In the genomic region with DNA sequence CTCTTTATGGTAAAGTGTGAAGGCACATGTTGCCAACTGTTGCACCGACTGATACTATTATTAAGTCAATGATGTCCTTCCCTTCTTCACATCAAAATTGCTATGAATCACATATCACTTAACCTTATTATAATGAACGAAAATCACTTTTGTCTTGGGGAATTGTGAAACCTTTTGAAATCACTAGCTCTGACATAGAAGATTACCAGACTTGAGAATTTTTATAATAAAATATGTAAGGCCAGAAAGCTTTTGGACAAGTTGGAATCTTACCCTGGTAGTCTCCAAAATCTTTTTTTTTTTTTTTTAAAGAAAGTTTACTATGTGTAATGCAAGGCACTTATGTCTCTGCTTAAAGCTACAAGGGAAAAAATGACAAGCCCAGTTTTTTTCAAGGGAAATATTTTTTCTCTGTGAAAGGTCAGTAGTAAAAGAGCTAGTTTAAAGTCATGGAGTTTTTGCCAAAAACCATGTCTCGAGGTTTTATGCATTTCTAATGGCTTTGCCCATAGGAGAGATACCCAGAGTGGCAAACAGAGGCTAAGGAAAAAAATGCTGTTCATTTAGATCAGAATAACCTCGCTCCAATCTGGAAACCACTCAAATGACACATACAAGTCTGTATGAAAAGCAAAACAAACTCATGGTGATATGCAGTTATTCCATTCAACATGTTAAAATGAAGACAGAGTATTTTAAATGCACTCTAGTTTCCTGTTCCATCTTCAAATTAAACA, we compare ENCODE assay signal across 13 cellular contexts. TPM values are rescaled to one million over a fixed set of nuclear protein-coding genes. Genes with fewer than 3 reads are reported as not detected.
DNase-seq lines count a peak whose midpoint lies in the region; ATAC-seq and TF ChIP-seq lines count a peak whose summit lies in the region.
"Had no signal": no experiment of that assay in that cellular context is flagged by ENCODE, and none has a peak within 500 bp of the region (broad histone marks: within the 10 kb centered on the region; RNA-seq: fewer than 3 reads in every experiment).

No MANE protein-coding gene starts in this region.

- intact Hi-C loops in body of pancreas (cut with DNase I) (no loop called here), OCI-LY7 (cut with micrococcal nuclease; ENCODE audit: unreplicated experiment) (no loop called here)

- WGBS in body of pancreas, 2 donors = 41 to 49% methylated on average over 4 of the region's 4 CpGs

- H3K36me3 ChIP-seq in body of pancreas (replicated peaks in 1 of 2; ENCODE audit: insufficient read depth in 1 of 2, low read depth in 2 of 2) (no peaks in the 10 kb centered on the region), OCI-LY7 (ENCODE audit: insufficient read depth, low read length) (no peaks in the 10 kb centered on the region)
- H3K36me3 ChIP-seq: prostate gland, vagina, WERI-Rb-1 had no signal

- H4K20me1 ChIP-seq in OCI-LY7 (ENCODE audit: insufficient read depth, low read length) = no peaks in the 10 kb centered on the region

- H3K4me2 ChIP-seq in OCI-LY7 (ENCODE audit: low read length) = no peak overlapping the region

- POLR2A ChIA-PET in AG04450 (lab: Yijun Ruan, JAX) = interaction anchor here (0.6 to 0.7 kb wide), 2 partner anchors 26 to 177 kb away, joined by 3 to 7 read pairs; no protein-coding TSS in a partner anchor
- POLR2A ChIA-PET in OCI-LY7 (lab: Charles Lee) = interaction anchor here (0.6 to 0.8 kb wide), 5 partner anchors 27 to 1474 kb away, joined by 3 read pairs; no protein-coding TSS in a partner anchor

- H3K4me1 ChIP-seq in body of pancreas (peaks cover 64% of the 10 kb centered on the region), OCI-LY7 (ENCODE audit: insufficient read depth, low read length, poor library complexity, severe bottlenecking) (no peaks in the 10 kb centered on the region)
- H3K4me1 ChIP-seq: prostate gland had no signal

- H2AFZ ChIP-seq in OCI-LY7 (ENCODE audit: low read length) = no peak overlapping the region

- DNase-seq in AG04450 (ENCODE audit: low read depth, low spot score) (peak; percentile 15), HT1080 (ENCODE audit: low read depth) (peak; percentile 17), body of pancreas (no peak), non-pigmented ciliary epithelial cell (ENCODE audit: low read depth) (peak; percentile 19), OCI-LY7 (ENCODE audit: low spot score) (no peak), iPS-NIHi11 (ENCODE audit: low spot score) (no peak)
- DNase-seq: GF-D8, WERI-Rb-1 had no signal

- TF ChIP-seq POLR2A in body of pancreas (IDR thresholded peaks at IDR 0.05) = no peak

- H3K9me2 ChIP-seq in OCI-LY7 (ENCODE audit: insufficient read depth, low read length) = no peaks in the 10 kb centered on the region

- H3K27ac ChIP-seq in AG04450 (ENCODE audit: low read depth, low read length) (no peak overlapping the region), body of pancreas (peak overlapping the region in 3 of 4 donors; percentile 91 to 95 (median 91)), OCI-LY7 (ENCODE audit: low read depth, low read length, poor library complexity, severe bottlenecking) (no peak overlapping the region)
- H3K27ac ChIP-seq: WERI-Rb-1 had no signal

- H3K79me2 ChIP-seq in OCI-LY7 (ENCODE audit: insufficient read depth, low read depth, low read length) = no peaks in the 10 kb centered on the region

- no peak for ATAC-seq in body of pancreas
- ATAC-seq in GM19463 (IDR thresholded peaks at IDR 0.05; ENCODE audit: unreplicated experiment) = no peak
- ATAC-seq in HG03280 (IDR thresholded peaks at IDR 0.05; ENCODE audit: unreplicated experiment) = no peak

- H3K9me3 ChIP-seq in AG04450 (ENCODE audit: control insufficient read depth, insufficient read depth, low read length) (no peaks in the 10 kb centered on the region), body of pancreas (no peaks in the 10 kb centered on the region), OCI-LY7 (ENCODE audit: low read length) (no peaks in the 10 kb centered on the region)
- H3K9me3 ChIP-seq: prostate gland, SJSA1, vagina had no signal

- no peak overlapping the region for H3K4me3 ChIP-seq in AG04450 (ENCODE audit: low read depth, low read length)
- no peak overlapping the region for H3K4me3 ChIP-seq in body of pancreas
- no peak overlapping the region for H3K4me3 ChIP-seq in OCI-LY7 (ENCODE audit: low read depth, low read length, poor library complexity, severe bottlenecking)
- H3K4me3 ChIP-seq: prostate gland, SJSA1, vagina had no signal

- H3K27me3 ChIP-seq in AG04450 (ENCODE audit: control insufficient read depth, insufficient read depth, low read length) = no peaks in the 10 kb centered on the region
- no peaks in the 10 kb centered on the region for H3K27me3 ChIP-seq in body of pancreas
- H3K27me3 ChIP-seq: SJSA1, vagina had no signal

- CTCF ChIA-PET in AG04450 (lab: Charles Lee) (interaction anchor here (1.1 to 4.5 kb wide), 3 partner anchors 12 to 190 kb away, joined by 3 to 29 read pairs (median 3); no protein-coding TSS in a partner anchor), OCI-LY7 (lab: Charles Lee; ENCODE audit: unreplicated experiment) (no interaction called here)

- no TSS peak for BruUV-seq in OCI-LY7 (replicated peaks; lab: Mats Ljungman, UMichigan)

- TF ChIP-seq CTCF in AG04450 (IDR thresholded peaks at IDR 0.05; ENCODE audit: low read depth, low read length) (no peak), body of pancreas (IDR thresholded peaks at IDR 0.05) (no peak), OCI-LY7 (conservative IDR thresholded peaks at IDR 0.05; ENCODE audit: low read length) (no peak)

RNA-seq across cellular contexts. Expression of gene EDEM3, which starts 36.7 kb away (rescaled TPM):
- polyA plus RNA-seq in AG04450 (2011; rRNA removed) = 19.2 and 26.1 TPM in 2 replicates
- polyA minus RNA-seq in AG04450 (2011; rRNA and poly(A)+ RNA removed) = 63.6 and 76.5 TPM in 2 replicates
- total RNA-seq in HT1080 (2014; rRNA removed; shearing (Covaris generic)) = 26.4 and 34.5 TPM in 2 replicates
- 25.9 and 37.2 TPM in 2 replicates for polyA plus RNA-seq in HT1080 (2015; cell fraction: cytosol; rRNA removed)
- polyA plus RNA-seq in HT1080 (2015; cell fraction: nucleus; rRNA removed) = 58.8 and 72.2 TPM in 2 replicates
- total RNA-seq in body of pancreas (10 to 100 TPM; 37.9 to 49.4 TPM), OCI-LY7 (2022) (27.4 and 27.7 TPM in 2 replicates)
- 15.7 and 19.5 TPM in 2 replicates for total RNA-seq in OCI-LY7 (2014; rRNA removed; shearing (Covaris generic))

Comparison
In these comparisons a context has a peak if more than half of its experiments do, and no peak if none do; other contexts are left out.
1. DNase-seq: peak in AG04450 (single experiment), HT1080 (single experiment) and non-pigmented ciliary epithelial cell (single experiment); none in body of pancreas (0 of 4), OCI-LY7 (single experiment) and iPS-NIHi11 (single experiment).
2. H3K27ac ChIP-seq: peak in body of pancreas (3 of 4); none in AG04450 (single experiment) and OCI-LY7 (single experiment).